2 cellular contexts compared by ENCODE assay signal in the genomic region with DNA sequence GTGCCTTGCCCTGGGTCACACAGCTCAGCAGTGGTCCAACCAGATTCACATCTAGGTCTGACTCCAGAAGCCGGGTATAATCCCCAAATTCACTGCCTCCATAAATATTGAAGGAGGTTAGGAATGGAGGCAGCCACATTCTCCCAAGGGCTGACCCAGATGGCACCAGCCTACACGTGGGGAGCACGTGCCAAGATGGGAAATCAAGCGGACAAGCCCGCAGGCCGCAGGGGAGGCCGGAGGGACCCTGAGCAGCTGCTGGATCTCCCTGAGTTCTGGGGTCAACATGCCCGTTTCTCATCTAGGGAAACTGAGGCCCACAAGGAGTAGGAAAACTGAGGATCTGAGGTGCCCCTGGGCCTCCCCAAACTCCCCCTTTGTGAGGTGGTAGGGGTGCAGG.
TF ChIP-seq lines count a peak whose summit lies in the region.

No MANE protein-coding gene starts in this region.

TF ChIP-seq in HepG2, 621 proteins besides CTCF, POLR2A, EP300 and RAD21:
- peak; percentile 83 for TF ChIP-seq MNT (IDR thresholded peaks at IDR 0.05)
- TF ChIP-seq, protein P1, sequence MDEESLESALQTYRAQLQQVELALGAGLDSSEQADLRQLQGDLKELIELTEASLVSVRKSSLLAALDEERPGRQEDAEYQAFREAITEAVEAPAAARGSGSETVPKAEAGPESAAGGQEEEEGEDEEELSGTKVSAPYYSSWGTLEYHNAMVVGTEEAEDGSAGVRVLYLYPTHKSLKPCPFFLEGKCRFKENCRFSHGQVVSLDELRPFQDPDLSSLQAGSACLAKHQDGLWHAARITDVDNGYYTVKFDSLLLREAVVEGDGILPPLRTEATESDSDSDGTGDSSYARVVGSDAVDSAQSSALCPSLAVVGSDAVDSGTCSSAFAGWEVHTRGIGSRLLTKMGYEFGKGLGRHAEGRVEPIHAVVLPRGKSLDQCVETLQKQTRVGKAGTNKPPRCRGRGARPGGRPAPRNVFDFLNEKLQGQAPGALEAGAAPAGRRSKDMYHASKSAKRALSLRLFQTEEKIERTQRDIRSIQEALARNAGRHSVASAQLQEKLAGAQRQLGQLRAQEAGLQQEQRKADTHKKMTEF (CRISPR knock-in tag; IDR thresholded peaks at IDR 0.05), result no peak

TF ChIP-seq in K562, 482 proteins besides CTCF, POLR2A, EP300 and RAD21:
- TF ChIP-seq IRF1 (CRISPR knock-in tag; IDR thresholded peaks at IDR 0.05; ENCODE audit: borderline replicate concordance), result no peak
- TF ChIP-seq BHLHE40 (IDR thresholded peaks at IDR 0.05; ENCODE audit: low read length), result 0 out of 2 replicates have a peak, but pooled peaks have one; percentile 22
- no peak for TF ChIP-seq NCOA2 (IDR thresholded peaks at IDR 0.05; ENCODE audit: partially characterized antibody in 2 of 2)
- TF ChIP-seq ZNF347 (CRISPR knock-in tag; IDR thresholded peaks at IDR 0.05; ENCODE audit: low read depth), result no peak
